ENCODE assay signal across 1 cellular context in the genomic region with DNA sequence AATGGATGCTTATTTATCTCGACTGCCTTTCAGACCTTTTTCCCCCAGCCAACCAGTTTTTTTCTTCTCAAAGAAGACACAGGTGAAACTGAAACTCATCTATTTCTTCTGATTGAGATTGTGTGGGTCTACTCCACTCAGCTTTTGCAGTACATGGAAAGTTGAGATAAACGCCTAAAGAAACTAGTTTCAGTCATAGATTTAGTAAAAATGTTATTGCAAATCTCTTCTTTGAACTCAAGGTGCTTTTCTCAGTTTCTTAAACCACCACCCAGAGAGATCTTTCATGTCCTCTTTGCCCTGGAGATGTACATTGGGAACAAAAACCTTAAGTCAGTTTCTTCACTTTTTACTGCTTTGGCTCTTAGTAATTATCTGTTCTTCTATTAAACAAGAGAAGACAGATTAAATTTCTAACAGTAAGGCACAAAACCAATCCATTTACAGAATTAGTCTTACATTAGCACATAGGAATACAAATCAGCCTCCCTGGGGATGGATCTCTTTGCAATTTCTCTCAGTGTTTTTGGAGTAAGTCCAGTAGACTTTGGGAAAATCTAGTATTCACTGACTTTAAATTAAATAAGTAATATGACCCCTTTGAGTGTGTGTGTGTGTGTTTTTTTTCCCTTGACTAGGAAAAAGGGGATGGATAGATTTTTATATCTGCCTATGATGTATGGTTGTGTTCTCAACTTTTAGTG.
TF ChIP-seq lines count a peak whose summit lies in the region.

No MANE protein-coding gene starts in this region.

TF ChIP-seq in IMR-90, 13 proteins besides CTCF, POLR2A, EP300 and RAD21 (continued from another document):
- TF ChIP-seq, protein P1, sequence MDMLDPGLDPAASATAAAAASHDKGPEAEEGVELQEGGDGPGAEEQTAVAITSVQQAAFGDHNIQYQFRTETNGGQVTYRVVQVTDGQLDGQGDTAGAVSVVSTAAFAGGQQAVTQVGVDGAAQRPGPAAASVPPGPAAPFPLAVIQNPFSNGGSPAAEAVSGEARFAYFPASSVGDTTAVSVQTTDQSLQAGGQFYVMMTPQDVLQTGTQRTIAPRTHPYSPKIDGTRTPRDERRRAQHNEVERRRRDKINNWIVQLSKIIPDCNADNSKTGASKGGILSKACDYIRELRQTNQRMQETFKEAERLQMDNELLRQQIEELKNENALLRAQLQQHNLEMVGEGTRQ (IDR thresholded peaks at IDR 0.05; ENCODE audit: low read depth, low read length) = no peak
- TF ChIP-seq MXI1 (IDR thresholded peaks at IDR 0.05; ENCODE audit: borderline replicate concordance, low read depth, low read length) (no peak), SMC3 (IDR thresholded peaks at IDR 0.05; ENCODE audit: low read depth, low read length) (no peak), CEBPB (IDR thresholded peaks at IDR 0.05; ENCODE audit: low read depth, low read length) (no peak), MAZ (IDR thresholded peaks at IDR 0.05; ENCODE audit: borderline replicate concordance, low read depth, low read length) (no peak), RFX5 (IDR thresholded peaks at IDR 0.05; ENCODE audit: low read depth, low read length) (no peak), BHLHE40 (IDR thresholded peaks at IDR 0.05; ENCODE audit: low read depth, low read length) (no peak), FOS (IDR thresholded peaks at IDR 0.05; ENCODE audit: low read depth, low read length) (no peak), CHD1 (IDR thresholded peaks at IDR 0.05; ENCODE audit: low read depth, low read length) (no peak), RCOR1 (IDR thresholded peaks at IDR 0.05; ENCODE audit: insufficient replicate concordance, low read length) (no peak), MAFK (IDR thresholded peaks at IDR 0.05; ENCODE audit: low read depth, low read length) (no peak)
